ENCODE assay signal across 25 cellular contexts in the genomic region with DNA sequence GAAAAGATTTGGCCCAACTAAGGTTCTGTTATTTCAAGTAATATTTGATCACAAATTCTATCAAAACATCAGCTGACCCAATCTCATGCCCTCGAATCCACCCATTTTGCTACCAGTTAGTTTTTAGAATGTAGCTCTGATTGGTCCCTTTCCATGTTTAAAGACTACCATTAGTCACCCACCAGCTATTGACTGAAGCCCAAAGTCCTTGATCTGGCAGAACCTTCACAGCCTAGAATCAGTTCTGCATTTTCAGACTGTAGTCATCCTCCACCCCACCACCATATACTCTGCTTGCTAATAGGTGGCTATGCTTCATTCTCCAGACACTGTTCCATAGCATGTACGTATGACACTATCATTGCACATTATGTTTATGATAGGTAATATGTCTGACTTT.
DNase-seq lines count a peak whose midpoint lies in the region; ATAC-seq and TF ChIP-seq lines count a peak whose summit lies in the region.
"Had no signal": no experiment of that assay in that cellular context is flagged by ENCODE, and none has a peak within 500 bp of the region (broad histone marks: within the 10 kb centered on the region; RNA-seq: fewer than 3 reads in every experiment).

No MANE protein-coding gene starts in this region.

- no peaks in the 10 kb centered on the region for H3K27me3 Mint-ChIP-seq in MCF 10A (ENCODE audit: insufficient read depth, unreplicated experiment)
- no peaks in the 10 kb centered on the region for H3K27me3 Mint-ChIP-seq in stimulated activated memory B cell treated with anti-CD40 and anti-IgM and Interleukin-4, amounts not matched to agents 10 μg/mL and 1 μg/mL and 100 μg/mL, for 72 hours

- POLR2A ChIA-PET in MCF 10A (lab: Yijun Ruan, JAX): interaction anchor here (0.7 kb wide), 1 partner anchor 41 kb away, joined by 4 read pairs; no protein-coding TSS in a partner anchor
- POLR2A ChIA-PET in GM10248 (lab: Yijun Ruan, JAX): no interaction called here

- H3K27ac ChIP-seq in mammary epithelial cell (ENCODE audit: insufficient read depth, low read depth, low read length) (no peak overlapping the region), aorta (ENCODE audit: low read depth in 1 of 2, low read length in 2 of 2) (no peak overlapping the region)
- H3K27ac ChIP-seq: BLaER1 treated with 17β-estradiol and CSF1 and Interleukin-3, amounts not matched to agents 10 nM and 100 nM; neutrophil; PC-9; skin epidermis had no signal

- H3K9me3 ChIP-seq in mammary epithelial cell (replicated peaks; ENCODE audit: insufficient read depth, low read length) (no peaks in the 10 kb centered on the region), aorta (ENCODE audit: control insufficient read depth, low read length) (no peaks in the 10 kb centered on the region)
- H3K9me3 ChIP-seq: HAP-1, neutrophil had no signal

- H3K4me1 Mint-ChIP-seq in MCF 10A (ENCODE audit: insufficient read depth, unreplicated experiment): peaks cover 20% of the 10 kb centered on the region
- no peaks in the 10 kb centered on the region for H3K4me1 Mint-ChIP-seq in stimulated activated memory B cell treated with anti-CD40 and anti-IgM and Interleukin-4, amounts not matched to agents 10 μg/mL and 1 μg/mL and 100 μg/mL, for 72 hours

- H3K27me3 ChIP-seq in mammary epithelial cell (ENCODE audit: insufficient read depth, low read length) (no peaks in the 10 kb centered on the region), aorta (ENCODE audit: control insufficient read depth in 1 of 2, insufficient read depth in 2 of 2, low read length in 1 of 2) (no peaks in the 10 kb centered on the region)
- H3K27me3 ChIP-seq: BLaER1 treated with 17β-estradiol and CSF1 and Interleukin-3, amounts not matched to agents 10 nM and 100 nM; neutrophil had no signal

- H3K79me2 ChIP-seq in mammary epithelial cell (ENCODE audit: insufficient read depth, low read length): no peaks in the 10 kb centered on the region

- H3K36me3 ChIP-seq in mammary epithelial cell (ENCODE audit: insufficient read depth, low read length) (no peaks in the 10 kb centered on the region), aorta (ENCODE audit: control insufficient read depth in 1 of 2, insufficient read depth in 2 of 2, low read length in 1 of 2) (no peaks in the 10 kb centered on the region)
- H3K36me3 ChIP-seq: BLaER1 treated with 17β-estradiol and CSF1 and Interleukin-3, amounts not matched to agents 10 nM and 100 nM; HAP-1; neutrophil had no signal

- H3K27ac Mint-ChIP-seq in MCF 10A (ENCODE audit: low read depth, unreplicated experiment): peak overlapping the region; percentile 2
- no peak overlapping the region for H3K27ac Mint-ChIP-seq in stimulated activated memory B cell treated with anti-CD40 and anti-IgM and Interleukin-4, amounts not matched to agents 10 μg/mL and 1 μg/mL and 100 μg/mL, for 72 hours

- peak; percentile 23; the same call in 2 of the 3 replicates for ATAC-seq in SK-N-SH treated with all-trans-retinoic acid at 6 μM for 48 hours
- ATAC-seq in aorta (ENCODE audit: low FRiP score): peak; percentile 56
- ATAC-seq in stimulated activated memory B cell treated with anti-CD40 and anti-IgM and Interleukin-4, amounts not matched to agents 10 μg/mL and 1 μg/mL and 100 μg/mL, for 72 hours: no peak
- ATAC-seq: activated T-cell treated with anti-CD3 and anti-CD28 coated beads, Interleukin-2, amount 50 U/mL, for 4 hours had no signal

- WGBS in mammary epithelial cell (ENCODE audit: low coverage, missing lambda C conversion rate): 96% methylated on average over 2 of the region's 2 CpGs
- WGBS in aorta, 2 donors: 47 to 48% methylated on average over 2 of the region's 2 CpGs

- H3K36me3 Mint-ChIP-seq in MCF 10A (ENCODE audit: insufficient read depth, unreplicated experiment): no peaks in the 10 kb centered on the region
- no peaks in the 10 kb centered on the region for H3K36me3 Mint-ChIP-seq in stimulated activated memory B cell treated with anti-CD40 and anti-IgM and Interleukin-4, amounts not matched to agents 10 μg/mL and 1 μg/mL and 100 μg/mL, for 72 hours

- H2AFZ ChIP-seq in mammary epithelial cell (ENCODE audit: low read depth, low read length): no peak overlapping the region
- H2AFZ ChIP-seq: PC-9 had no signal

- H3K9ac ChIP-seq in mammary epithelial cell (ENCODE audit: insufficient read depth, low read length): no peak overlapping the region
- H3K9ac ChIP-seq: BLaER1 treated with 17β-estradiol and CSF1 and Interleukin-3, amounts not matched to agents 10 nM and 100 nM had no signal

- H3K4me3 ChIP-seq in mammary epithelial cell (replicated peaks in 1 of 3; ENCODE audit: insufficient read depth in 1 of 3, low read depth in 2 of 3, low read length in 3 of 3) (no peak overlapping the region), foreskin fibroblast (ENCODE audit: low read depth in 1 of 2, low read length in 2 of 2) (no peak overlapping the region), aorta (ENCODE audit: low read length in 2 of 2) (no peak overlapping the region)
- H3K4me3 ChIP-seq: BLaER1 treated with 17β-estradiol and CSF1 and Interleukin-3, amounts not matched to agents 10 nM and 100 nM; HAP-1; PC-9; skin epidermis had no signal

- no peak overlapping the region for H3K4me3 Mint-ChIP-seq in MCF 10A (ENCODE audit: unreplicated experiment)
- no peak overlapping the region for H3K4me3 Mint-ChIP-seq in stimulated activated memory B cell treated with anti-CD40 and anti-IgM and Interleukin-4, amounts not matched to agents 10 μg/mL and 1 μg/mL and 100 μg/mL, for 72 hours
- H3K4me3 Mint-ChIP-seq: activated T-cell treated with anti-CD3 and anti-CD28 coated beads, Interleukin-2, amount 50 U/mL, for 4 hours had no signal

- BruUV-seq in MCF 10A (replicated peaks; lab: Mats Ljungman, UMichigan) (no TSS peak), mammary epithelial cell (replicated peaks; lab: Mats Ljungman, UMichigan) (no TSS peak)

- dilution Hi-C loops in mammary epithelial cell (cut with HindIII; ENCODE audit: low sequenced_read_pairs): no loop called here

- intact Hi-C loops in MCF 10A (cut with micrococcal nuclease) (loop anchor here (2.0 kb wide), 1 partner anchor 548 kb away; the partner anchor contains the start of gene NPR3), mammary epithelial cell (cut with micrococcal nuclease) (loop anchor here (2.0 to 10.0 kb wide), 4 partner anchors 119 to 342 kb away; no protein-coding TSS in a partner anchor), aorta (cut with DNase I) (no loop called here)

- no peak overlapping the region for H3K4me2 ChIP-seq in mammary epithelial cell (ENCODE audit: insufficient read depth, low read depth, low read length)
- H3K4me2 ChIP-seq: BLaER1 treated with 17β-estradiol and CSF1 and Interleukin-3, amounts not matched to agents 10 nM and 100 nM; PC-9 had no signal

- H4K20me1 ChIP-seq in mammary epithelial cell (ENCODE audit: insufficient read depth, low read length): no peaks in the 10 kb centered on the region
- H4K20me1 ChIP-seq: BLaER1 treated with 17β-estradiol and CSF1 and Interleukin-3, amounts not matched to agents 10 nM and 100 nM had no signal

- in situ Hi-C loops in mammary epithelial cell (cut with MboI; ENCODE audit: low sequenced_read_pairs in 2 of 2): no loop called here

- DNase-seq in MCF 10A (ENCODE audit: unreplicated experiment) (no peak), mammary epithelial cell (no peak), foreskin fibroblast (peak; percentile 23 to 45), aorta (no peak), RPMI8226 (no peak), GM10248 (ENCODE audit: extremely low spot score) (no peak)
- DNase-seq: 8988T; activated T-cell treated with anti-CD3 and anti-CD28 coated beads, Interleukin-2, amount 50 U/mL, for 4 hours; Caco-2; cortex of kidney; DMS79 treated with DMSO at 0.1 percent for 48 hours; KG1; NCI-H1048; NCI-H187; NCI-H2171 treated with DMSO at 0.1 percent for 48 hours; NCI-H524; PC-9; SHP77 treated with DMSO at 0.1 percent for 48 hours; stimulated activated CD4-positive, alpha-beta T cell treated with anti-CD3 and anti-CD28 coated beads, Interleukin-1b, Interleukin-23, amount 100 ng/mL, for 48 hours had no signal

- CTCF ChIA-PET in MCF 10A (lab: Yijun Ruan, JAX) (interaction anchor here (0.6 to 2.1 kb wide), 5 partner anchors 38 to 256 kb away, joined by 3 to 6 read pairs (median 3); no protein-coding TSS in a partner anchor), mammary epithelial cell (lab: Charles Lee; ENCODE audit: low non-redundant PET) (no interaction called here), GM10248 (lab: Yijun Ruan, JAX) (interaction anchor here (0.7 to 1.2 kb wide), 2 partner anchors 9 to 20 kb away, joined by 3 read pairs; no protein-coding TSS in a partner anchor)

- H3K4me1 ChIP-seq in mammary epithelial cell (ENCODE audit: insufficient read depth, low read length) (peaks cover 9% of the 10 kb centered on the region), aorta (ENCODE audit: control insufficient read depth in 1 of 2, insufficient read depth in 2 of 2, low read length in 2 of 2) (peaks cover 0 to 2% of the 10 kb centered on the region in 2 donors)
- H3K4me1 ChIP-seq: Caco-2, HAP-1 had no signal

- no peak for TF ChIP-seq CTCF in MCF 10A (IDR thresholded peaks at IDR 0.05; ENCODE audit: unreplicated experiment)
- TF ChIP-seq CTCF in mammary epithelial cell (conservative IDR thresholded peaks at IDR 0.05 in 1 of 2, IDR thresholded peaks at IDR 0.05 in 1 of 2; ENCODE audit: extremely low read depth in 1 of 2, insufficient read depth in 1 of 2, low read depth in 1 of 2, low read length in 2 of 2): no peak
- TF ChIP-seq CTCF in foreskin fibroblast (IDR thresholded peaks at IDR 0.05; ENCODE audit: low read depth, low read length): no peak
- TF ChIP-seq CTCF in GM10248 (IDR thresholded peaks at IDR 0.05; ENCODE audit: control extremely low read depth, extremely low read depth, low read depth, missing control alignments): no peak

- H3K9me3 Mint-ChIP-seq in MCF 10A (ENCODE audit: unreplicated experiment): peaks cover 5% of the 10 kb centered on the region
- peaks cover 3% of the 10 kb centered on the region for H3K9me3 Mint-ChIP-seq in stimulated activated memory B cell treated with anti-CD40 and anti-IgM and Interleukin-4, amounts not matched to agents 10 μg/mL and 1 μg/mL and 100 μg/mL, for 72 hours

TF ChIP-seq in SK-N-SH treated with all-trans-retinoic acid at 6 μM for 48 hours, 23 proteins besides CTCF, POLR2A, EP300 and RAD21:
- TF ChIP-seq ARNTL (CRISPR knock-in tag; IDR thresholded peaks at IDR 0.05; ENCODE audit: borderline replicate concordance, low read depth): no peak

Comparison
In these comparisons a context has a peak if more than half of its experiments do, and no peak if none do; other contexts are left out.
1. DNase-seq: peak in foreskin fibroblast (2 of 2); none in MCF 10A (single experiment), mammary epithelial cell (single experiment), aorta (0 of 2), RPMI8226 (single experiment) and GM10248 (single experiment).
2. intact Hi-C loops: an anchor here in MCF 10A (2.0 kb wide) and mammary epithelial cell (2.0 to 10.0 kb wide); none called in aorta.